In genomic region chr1:168224991-168225390, GRCh38 we compare ENCODE assay signal across 1 cellular context.
TF ChIP-seq lines count a peak whose summit lies in the region.

No MANE protein-coding gene starts in this region.

TF ChIP-seq in SK-N-SH treated with all-trans-retinoic acid at 6 μM for 48 hours, 23 proteins besides CTCF, POLR2A, EP300 and RAD21 (continued from another document):
- TF ChIP-seq SNAI2 (CRISPR knock-in tag; IDR thresholded peaks at IDR 0.05) (no peak), CREB5 (CRISPR knock-in tag; IDR thresholded peaks at IDR 0.05; ENCODE audit: low read depth) (no peak), ZFP3 (CRISPR knock-in tag; IDR thresholded peaks at IDR 0.05) (no peak), ARNTL (CRISPR knock-in tag; IDR thresholded peaks at IDR 0.05; ENCODE audit: borderline replicate concordance, low read depth) (no peak), OSR1 (CRISPR knock-in tag; IDR thresholded peaks at IDR 0.05) (no peak), ESRRG (CRISPR knock-in tag; IDR thresholded peaks at IDR 0.05) (no peak), PPARA (CRISPR knock-in tag; IDR thresholded peaks at IDR 0.05; ENCODE audit: borderline replicate concordance) (no peak)
TF ChIP-seq in SK-N-SH treated with all-trans-retinoic acid at 6 μM for 48 hours: peak in this region for 0.
